In genomic region chr13:25908390-25908789, GRCh38 we compare ENCODE assay signal across 18 cellular contexts.
"Had no signal": no experiment of that assay in that cellular context is flagged by ENCODE, and none has a peak within 500 bp of the region (broad histone marks: within the 10 kb centered on the region; RNA-seq: fewer than 3 reads in every experiment).

No MANE protein-coding gene starts in this region.

- H3K4me1 Mint-ChIP-seq: activated CD4-positive, alpha-beta T cell treated with anti-CD3 and anti-CD28 coated beads, Interleukin-2, amount 10 ng/mL, durations not matched to agents 24 days and 14 days; memory B cell; stimulated activated naive B cell treated with anti-CD40 and anti-IgM and Interleukin-4, amounts not matched to agents 10 μg/mL and 1 μg/mL and 100 μg/mL, for 72 hours had no signal

- H3K27me3 Mint-ChIP-seq: activated CD4-positive, alpha-beta T cell treated with anti-CD3 and anti-CD28 coated beads, Interleukin-2, amount 10 ng/mL, durations not matched to agents 24 days and 14 days; activated T-cell treated with anti-CD3 and anti-CD28 coated beads, Interleukin-2, amount 50 U/mL, for 24 hours; memory B cell had no signal

- H3K36me3 ChIP-seq: spleen, thoracic aorta had no signal

- H3K27ac ChIP-seq: body of pancreas, epithelial cell of prostate, foreskin keratinocyte, spleen, thoracic aorta had no signal

- ATAC-seq: activated CD8-positive, alpha-beta T cell treated with anti-CD3 and anti-CD28 coated beads, Interleukin-2, amount 10 ng/mL, durations not matched to agents 7 days and 5 days; body of pancreas; foreskin keratinocyte; natural killer cell treated with Interleukin-12 subunit alpha and Interleukin-12 subunit beta and Interleukin-15 and Interleukin-18, amount 100 ng/mL, for 72 hours; sciatic nerve; stimulated activated naive B cell treated with anti-CD40 and anti-IgM and Interleukin-4, amounts not matched to agents 10 μg/mL and 1 μg/mL and 100 μg/mL, for 72 hours had no signal

- H3K9me3 ChIP-seq: body of pancreas, spleen, thoracic aorta had no signal

- H3K9me3 Mint-ChIP-seq: activated CD4-positive, alpha-beta T cell treated with anti-CD3 and anti-CD28 coated beads, Interleukin-2, amount 10 ng/mL, durations not matched to agents 24 days and 14 days; activated naive CD4-positive, alpha-beta T cell treated with anti-CD3 and anti-CD28 coated beads for 36 hours; activated T-cell treated with anti-CD3 and anti-CD28 coated beads, Interleukin-2, amount 50 U/mL, for 24 hours; activated T-helper 2 cell treated with anti-CD3 and anti-CD28 coated beads, Interferon-gamma antibody, Interleukin-2, Interleukin-4, amounts not matched to agents 10 μg/mL and 5 μg/mL and 100 μg/mL, durations not matched to agents 14 hours and 24 hours and 36 hours; memory B cell; natural killer cell treated with Interleukin-12 subunit alpha and Interleukin-12 subunit beta and Interleukin-15 and Interleukin-18, amount 100 ng/mL, for 72 hours; stimulated activated naive B cell treated with anti-CD40 and anti-IgM and Interleukin-4, amounts not matched to agents 10 μg/mL and 1 μg/mL and 100 μg/mL, for 72 hours had no signal

- H3K4me3 ChIP-seq: body of pancreas, spleen, thoracic aorta had no signal

- H3K36me3 Mint-ChIP-seq: memory B cell; natural killer cell treated with Interleukin-12 subunit alpha and Interleukin-12 subunit beta and Interleukin-15 and Interleukin-18, amount 100 ng/mL, for 72 hours; stimulated activated naive B cell treated with anti-CD40 and anti-IgM and Interleukin-4, amounts not matched to agents 10 μg/mL and 1 μg/mL and 100 μg/mL, for 72 hours had no signal

- H3K4me1 ChIP-seq: body of pancreas, foreskin keratinocyte had no signal

- H3K27me3 ChIP-seq: body of pancreas, foreskin keratinocyte, spleen had no signal

- DNase-seq: activated CD4-positive, alpha-beta T cell treated with anti-CD3 and anti-CD28 coated beads, Interleukin-2, amount 10 ng/mL, durations not matched to agents 24 days and 14 days; activated CD8-positive, alpha-beta T cell treated with anti-CD3 and anti-CD28 coated beads, Interleukin-2, amount 10 ng/mL, durations not matched to agents 7 days and 5 days; activated naive CD4-positive, alpha-beta T cell treated with anti-CD3 and anti-CD28 coated beads for 36 hours; activated T-cell treated with anti-CD3 and anti-CD28 coated beads, Interleukin-2, amount 50 U/mL, for 24 hours; body of pancreas; foreskin keratinocyte; glutamatergic neuron; hippocampal formation; spleen; stimulated activated CD4-positive, alpha-beta T cell treated with anti-CD3 and anti-CD28 coated beads, Interleukin-4, amount 100 ng/mL, for 4 hours; stimulated activated naive B cell treated with anti-CD40 and anti-IgM and Interleukin-4, amounts not matched to agents 10 μg/mL and 1 μg/mL and 100 μg/mL, for 72 hours; T1000 had no signal

- H3K4me3 Mint-ChIP-seq: activated CD4-positive, alpha-beta T cell treated with anti-CD3 and anti-CD28 coated beads, Interleukin-2, amount 10 ng/mL, durations not matched to agents 24 days and 14 days; activated CD8-positive, alpha-beta T cell treated with anti-CD3 and anti-CD28 coated beads, Interleukin-2, amount 10 ng/mL, durations not matched to agents 7 days and 5 days; activated naive CD4-positive, alpha-beta T cell treated with anti-CD3 and anti-CD28 coated beads for 36 hours; activated T-cell treated with anti-CD3 and anti-CD28 coated beads, Interleukin-2, amount 50 U/mL, for 24 hours; memory B cell; natural killer cell treated with Interleukin-12 subunit alpha and Interleukin-12 subunit beta and Interleukin-15 and Interleukin-18, amount 100 ng/mL, for 72 hours; stimulated activated naive B cell treated with anti-CD40 and anti-IgM and Interleukin-4, amounts not matched to agents 10 μg/mL and 1 μg/mL and 100 μg/mL, for 72 hours had no signal

- H3K27ac Mint-ChIP-seq: activated CD4-positive, alpha-beta T cell treated with anti-CD3 and anti-CD28 coated beads, Interleukin-2, amount 10 ng/mL, durations not matched to agents 24 days and 14 days; activated CD8-positive, alpha-beta T cell treated with anti-CD3 and anti-CD28 coated beads, Interleukin-2, amount 10 ng/mL, durations not matched to agents 7 days and 5 days; activated naive CD4-positive, alpha-beta T cell treated with anti-CD3 and anti-CD28 coated beads for 36 hours; activated T-cell treated with anti-CD3 and anti-CD28 coated beads, Interleukin-2, amount 50 U/mL, for 24 hours; activated T-helper 2 cell treated with anti-CD3 and anti-CD28 coated beads, Interferon-gamma antibody, Interleukin-2, Interleukin-4, amounts not matched to agents 10 μg/mL and 5 μg/mL and 100 μg/mL, durations not matched to agents 14 hours and 24 hours and 36 hours; memory B cell; natural killer cell treated with Interleukin-12 subunit alpha and Interleukin-12 subunit beta and Interleukin-15 and Interleukin-18, amount 100 ng/mL, for 72 hours; stimulated activated naive B cell treated with anti-CD40 and anti-IgM and Interleukin-4, amounts not matched to agents 10 μg/mL and 1 μg/mL and 100 μg/mL, for 72 hours had no signal
